24 cellular contexts compared by ENCODE assay signal in genomic region chr16:85034591-85035433, GRCh38.
"Had no signal": no experiment of that assay in that cellular context is flagged by ENCODE, and none has a peak within 500 bp of the region (broad histone marks: within the 10 kb centered on the region; RNA-seq: fewer than 3 reads in every experiment).

No MANE protein-coding gene starts in this region.

- H3K36me3 ChIP-seq: gastrocnemius medialis, WERI-Rb-1 had no signal

- ATAC-seq: activated CD8-positive, alpha-beta memory T cell treated with anti-CD3 and anti-CD28 coated beads, Interleukin-2, amount 10 ng/mL, durations not matched to agents 7 days and 5 days; activated CD8-positive, alpha-beta T cell treated with anti-CD3 and anti-CD28 coated beads for 36 hours; gastrocnemius medialis; T-helper 17 cell had no signal

- H3K27me3 Mint-ChIP-seq: activated CD4-positive, alpha-beta T cell treated with anti-CD3 and anti-CD28 coated beads, Interleukin-2, amount 10 ng/mL, durations not matched to agents 7 days and 5 days; activated CD8-positive, alpha-beta memory T cell treated with anti-CD3 and anti-CD28 coated beads, Interleukin-2, amount 10 ng/mL, durations not matched to agents 7 days and 5 days; activated CD8-positive, alpha-beta T cell treated with anti-CD3 and anti-CD28 coated beads for 36 hours; activated naive CD8-positive, alpha-beta T cell treated with anti-CD3 and anti-CD28 coated beads for 36 hours; T-helper 17 cell had no signal

- H3K27ac Mint-ChIP-seq: activated CD4-positive, alpha-beta T cell treated with anti-CD3 and anti-CD28 coated beads, Interleukin-2, amount 10 ng/mL, durations not matched to agents 7 days and 5 days; activated CD8-positive, alpha-beta memory T cell treated with anti-CD3 and anti-CD28 coated beads, Interleukin-2, amount 10 ng/mL, durations not matched to agents 7 days and 5 days; activated CD8-positive, alpha-beta T cell treated with anti-CD3 and anti-CD28 coated beads for 36 hours; activated naive CD8-positive, alpha-beta T cell treated with anti-CD3 and anti-CD28 coated beads for 36 hours; memory B cell; nephron progenitor cell; T-helper 17 cell; type B pancreatic cell had no signal

- H3K27ac ChIP-seq: coronary artery, gastrocnemius medialis, testis, WERI-Rb-1 had no signal

- H3K27me3 ChIP-seq: esophagus muscularis mucosa, gastrocnemius medialis, sigmoid colon, testis had no signal

- H3K4me3 Mint-ChIP-seq: activated CD4-positive, alpha-beta T cell treated with anti-CD3 and anti-CD28 coated beads, Interleukin-2, amount 10 ng/mL, durations not matched to agents 7 days and 5 days; activated CD8-positive, alpha-beta memory T cell treated with anti-CD3 and anti-CD28 coated beads, Interleukin-2, amount 10 ng/mL, durations not matched to agents 7 days and 5 days; activated CD8-positive, alpha-beta T cell treated with anti-CD3 and anti-CD28 coated beads for 36 hours; activated naive CD8-positive, alpha-beta T cell treated with anti-CD3 and anti-CD28 coated beads for 36 hours; memory B cell; nephron progenitor cell; T-helper 17 cell; type B pancreatic cell had no signal

- H3K9me3 Mint-ChIP-seq: activated CD4-positive, alpha-beta T cell treated with anti-CD3 and anti-CD28 coated beads, Interleukin-2, amount 10 ng/mL, durations not matched to agents 7 days and 5 days; activated CD8-positive, alpha-beta T cell treated with anti-CD3 and anti-CD28 coated beads for 36 hours; activated naive CD8-positive, alpha-beta T cell treated with anti-CD3 and anti-CD28 coated beads for 36 hours; memory B cell; nephron progenitor cell; type B pancreatic cell had no signal

- H3K4me3 ChIP-seq: coronary artery, esophagus muscularis mucosa, gastrocnemius medialis, sigmoid colon, testis had no signal

- H3K4me1 Mint-ChIP-seq: memory B cell had no signal

- DNase-seq: activated CD4-positive, alpha-beta T cell treated with anti-CD3 and anti-CD28 coated beads, Interleukin-2, amount 10 ng/mL, durations not matched to agents 7 days and 5 days; activated CD4-positive, CD25-positive, alpha-beta regulatory T cell treated with anti-CD3 and anti-CD28 coated beads, Interleukin-2, amount 50 U/mL, for 72 hours; activated CD8-positive, alpha-beta memory T cell treated with anti-CD3 and anti-CD28 coated beads, Interleukin-2, amount 10 ng/mL, durations not matched to agents 7 days and 5 days; activated CD8-positive, alpha-beta T cell treated with anti-CD3 and anti-CD28 coated beads for 36 hours; activated naive CD8-positive, alpha-beta T cell treated with anti-CD3 and anti-CD28 coated beads for 36 hours; activated T-cell treated with anti-CD3 and anti-CD28 coated beads for 4 hours; amniotic stem cell; cerebellar nuclear complex; gastrocnemius medialis; head of caudate nucleus; hypothalamus; nephron progenitor cell; sigmoid colon; stimulated activated CD4-positive, alpha-beta T cell treated with anti-CD3 and anti-CD28 coated beads, Interleukin-2, amount 100 ng/mL, for 48 hours; stimulated activated CD8-positive, alpha-beta memory T cell treated with anti-CD3 and anti-CD28 coated beads, Interleukin-4, amount 100 ng/mL, for 48 hours; stimulated activated naive CD4-positive, alpha-beta T cell; SW 1271; T-helper 17 cell; testis; WERI-Rb-1 had no signal

- H3K36me3 Mint-ChIP-seq: activated CD8-positive, alpha-beta memory T cell treated with anti-CD3 and anti-CD28 coated beads, Interleukin-2, amount 10 ng/mL, durations not matched to agents 7 days and 5 days; activated naive CD8-positive, alpha-beta T cell treated with anti-CD3 and anti-CD28 coated beads for 36 hours; type B pancreatic cell had no signal

- H3K9me3 ChIP-seq: esophagus muscularis mucosa, gastrocnemius medialis, sigmoid colon, testis had no signal
